8 cellular contexts compared by ENCODE assay signal in the genomic region with DNA sequence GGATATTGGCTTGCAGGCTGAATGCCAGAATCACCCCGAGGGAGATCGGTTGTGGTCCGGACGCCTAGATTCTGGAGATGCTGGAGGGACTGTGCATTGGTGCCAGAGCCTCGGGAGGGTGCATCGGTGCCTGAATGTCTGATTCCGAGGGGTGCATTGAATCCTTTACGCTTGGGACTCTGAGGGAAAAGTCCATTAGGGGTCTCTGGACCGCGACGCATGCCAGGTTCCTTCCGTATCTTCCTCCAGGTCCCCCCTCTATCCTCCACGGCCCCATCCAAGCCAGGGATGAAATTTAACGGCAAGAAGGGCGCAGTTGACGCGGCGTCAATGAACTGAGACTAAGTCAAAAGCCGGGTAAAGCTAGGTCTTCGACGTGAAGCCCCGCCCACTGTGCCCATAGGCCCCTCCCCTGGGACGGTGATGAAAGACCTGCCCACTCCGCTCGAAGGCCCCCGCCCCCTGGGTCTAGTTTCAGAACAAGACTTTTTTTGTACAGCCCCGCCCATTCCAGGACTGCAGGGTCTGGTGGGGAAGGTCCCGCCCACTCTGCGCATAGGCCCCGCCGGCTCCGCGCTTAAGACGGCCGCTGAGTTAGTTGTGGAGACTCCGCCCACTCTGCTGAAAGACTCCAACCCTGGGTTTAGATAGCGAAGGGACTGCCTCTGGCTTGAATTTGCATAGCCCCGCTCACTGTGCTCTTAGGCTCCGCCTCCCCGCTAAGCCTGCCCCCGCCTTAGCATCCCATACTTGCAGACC. TPM values are rescaled to one million over a fixed set of nuclear protein-coding genes. Genes with fewer than 3 reads are reported as not detected.
DNase-seq lines count a peak whose midpoint lies in the region; ATAC-seq and TF ChIP-seq lines count a peak whose summit lies in the region.

No MANE protein-coding gene starts in this region.

- intact Hi-C loops in sciatic nerve (cut with DNase I), result no loop called here

- no peak for TF ChIP-seq CTCF in brain microvascular endothelial cell (IDR thresholded peaks at IDR 0.05; ENCODE audit: low read depth, low read length, missing control alignments)

- H3K36me3 ChIP-seq in brain microvascular endothelial cell (replicated peaks), result no peaks in the 10 kb centered on the region

- ATAC-seq in GM18505 (IDR thresholded peaks at IDR 0.05; ENCODE audit: unreplicated experiment) (peak; percentile 52), HG03025 (IDR thresholded peaks at IDR 0.05; ENCODE audit: low FRiP score, unreplicated experiment) (peak; percentile 35), sciatic nerve (peak; percentile 93)

- peak overlapping the region; percentile 61 for H3K4me3 ChIP-seq in brain microvascular endothelial cell (ENCODE audit: low read depth, low read length)

- H3K27ac ChIP-seq in brain microvascular endothelial cell, result peak overlapping the region; percentile 25

- in situ Hi-C loops in brain microvascular endothelial cell (cut with HindIII; ENCODE audit: low pct_ligation_motif_present, low sequenced_read_pairs), result no loop called here

- no peaks in the 10 kb centered on the region for H3K27me3 ChIP-seq in brain microvascular endothelial cell (replicated peaks)

- no peak for TF ChIP-seq POLR2A in GM18505 (IDR thresholded peaks at IDR 0.05; ENCODE audit: borderline replicate concordance, extremely low read depth, insufficient read depth, insufficient read length)

- DNase-seq in NCI-H2107 (lab: John Stamatoyannopoulos, UW) (peak; percentile 55), UCSD-AML1 (lab: John Stamatoyannopoulos, UW; ENCODE audit: unreplicated experiment) (peak; percentile 95), brain microvascular endothelial cell (peak; percentile 100), iPS DF 4.7 (ENCODE audit: extremely low read depth, low spot score) (peak; percentile 93), sciatic nerve (ENCODE audit: low spot score) (peak; percentile 100), cortex of kidney (lab: John Stamatoyannopoulos, UW) (no peak)

RNA-seq across cellular contexts. Expression of a gene that starts 0.7 kb away (rescaled TPM):
- 5.3 TPM for total RNA-seq in sciatic nerve

RNA-seq across cellular contexts. Expression of a gene that starts 6.7 kb away (rescaled TPM):
- 33.3 TPM for total RNA-seq in sciatic nerve

RNA-seq across cellular contexts. Expression of a gene that starts 29.2 kb away (rescaled TPM):
- 12.7 TPM for total RNA-seq in sciatic nerve

RNA-seq across cellular contexts. Expression of a gene that starts 41.6 kb away (rescaled TPM):
- total RNA-seq in sciatic nerve, result 24.8 TPM

RNA-seq across cellular contexts. Expression of a gene that starts 41.9 kb away (rescaled TPM):
- total RNA-seq in sciatic nerve, result 8.0 TPM

Comparison
In these comparisons a context has a peak if more than half of its experiments do, and no peak if none do; other contexts are left out.
1. ATAC-seq: peak in every context shown above with its lines; median percentile 93 in sciatic nerve; 52 in GM18505; 35 in HG03025.